ENCODE assay signal across 8 cellular contexts in the genomic region with DNA sequence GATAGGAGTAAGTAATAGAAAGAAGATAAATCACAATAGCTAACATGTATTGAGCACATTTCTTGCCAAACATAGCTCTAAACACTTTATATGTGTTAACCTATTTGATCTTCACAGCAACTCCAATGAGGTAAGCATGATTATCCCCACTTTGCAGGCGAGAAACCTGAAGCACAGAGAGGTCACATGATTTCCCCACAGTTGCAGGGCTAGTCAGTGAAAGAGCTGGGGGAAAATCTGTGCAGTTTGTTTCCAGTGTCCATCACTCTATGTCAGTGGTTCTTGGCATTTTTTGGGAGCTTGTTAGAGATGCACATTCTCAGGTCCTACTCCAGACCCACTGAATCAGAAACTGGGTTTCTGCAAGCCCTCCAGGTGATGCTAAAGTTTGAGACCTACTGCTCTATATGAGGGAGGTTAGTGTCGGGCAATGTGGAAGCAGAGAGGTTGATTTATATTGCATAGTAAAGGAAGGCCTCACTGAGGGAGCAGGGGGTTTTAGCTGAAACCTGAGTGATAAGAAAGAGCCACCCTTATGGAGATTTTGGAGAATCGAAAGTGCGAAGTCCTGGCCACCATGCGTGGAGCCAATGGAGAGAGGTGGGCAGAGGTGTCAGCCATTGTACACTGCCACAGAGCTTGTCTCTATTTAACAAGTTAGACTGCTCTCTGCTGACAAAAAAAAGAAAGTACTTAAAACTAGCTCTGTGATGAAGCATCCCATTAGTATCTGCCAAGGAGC. TPM values are rescaled to one million over a fixed set of nuclear protein-coding genes. Genes with fewer than 3 reads are reported as not detected.
DNase-seq lines count a peak whose midpoint lies in the region; ATAC-seq and TF ChIP-seq lines count a peak whose summit lies in the region.

No MANE protein-coding gene starts in this region.

- ATAC-seq in GM19463 (IDR thresholded peaks at IDR 0.05; ENCODE audit: unreplicated experiment) (peak; percentile 83), HG03439 (IDR thresholded peaks at IDR 0.05; ENCODE audit: unreplicated experiment) (peak; percentile 83)
- ATAC-seq in activated T-helper 17 cell treated with anti-CD3 and anti-CD28 coated beads, Interleukin-2, amount 50 U/mL, for 72 hours (replicated peaks): peak; percentile 76
- peak; percentile 94 to 96 for ATAC-seq in naive thymus-derived CD8-positive, alpha-beta T cell

- no peak overlapping the region for H2AFZ ChIP-seq in MM.1S (ENCODE audit: low read length)

- H3K4me3 Mint-ChIP-seq in activated T-helper 17 cell treated with anti-CD3 and anti-CD28 coated beads, Interleukin-2, amount 50 U/mL, for 72 hours: peak overlapping the region; percentile 2
- peak overlapping the region in 9 of 10 donors; percentile 28 to 83 (median 62) for H3K4me3 Mint-ChIP-seq in naive thymus-derived CD8-positive, alpha-beta T cell

- no peaks in the 10 kb centered on the region for H3K36me3 Mint-ChIP-seq in activated T-helper 17 cell treated with anti-CD3 and anti-CD28 coated beads, Interleukin-2, amount 50 U/mL, for 72 hours (ENCODE audit: low read depth)
- no peaks in the 10 kb centered on the region for H3K36me3 Mint-ChIP-seq in naive thymus-derived CD8-positive, alpha-beta T cell

- H3K27ac ChIP-seq in MM.1S (ENCODE audit: low read length): no peak overlapping the region

- TF ChIP-seq CTCF in GM10248 (IDR thresholded peaks at IDR 0.05; ENCODE audit: control extremely low read depth, extremely low read depth, low read depth, missing control alignments) (peak; percentile 32), MM.1S (IDR thresholded peaks at IDR 0.05; ENCODE audit: low read length) (no peak)

- no peaks in the 10 kb centered on the region for H3K27me3 ChIP-seq in MM.1S (replicated peaks; ENCODE audit: insufficient read depth, low read length)

- H3K27me3 Mint-ChIP-seq in activated T-helper 17 cell treated with anti-CD3 and anti-CD28 coated beads, Interleukin-2, amount 50 U/mL, for 72 hours: peaks cover 4% of the 10 kb centered on the region
- H3K27me3 Mint-ChIP-seq in naive thymus-derived CD8-positive, alpha-beta T cell: peaks cover 0 to 1% (median 0%) of the 10 kb centered on the region in 5 donors

- H3K9me3 Mint-ChIP-seq in activated T-helper 17 cell treated with anti-CD3 and anti-CD28 coated beads, Interleukin-2, amount 50 U/mL, for 72 hours: no peaks in the 10 kb centered on the region
- H3K9me3 Mint-ChIP-seq in naive thymus-derived CD8-positive, alpha-beta T cell: no peaks in the 10 kb centered on the region

- DNase-seq in GM10248 (ENCODE audit: extremely low spot score): peak; percentile 35
- DNase-seq in naive thymus-derived CD8-positive, alpha-beta T cell: peak in 5 of 10 donors; percentile 10 to 64 (median 49)
- DNase-seq in NCI-H345 treated with DMSO at 0.1 percent for 48 hours (lab: John Stamatoyannopoulos, UW; ENCODE audit: unreplicated experiment): no peak
- no peak for DNase-seq in MM.1S
- DNase-seq in stimulated activated CD4-positive, alpha-beta T cell treated with anti-CD3 and anti-CD28 coated beads, Interleukin-2, amount 100 ng/mL, for 24 hours: no peak

- H3F3A ChIP-seq in MM.1S (ENCODE audit: insufficient read depth, low read length): no peaks in the 10 kb centered on the region

- no peaks in the 10 kb centered on the region for H3K79me2 ChIP-seq in MM.1S (ENCODE audit: low read length)

- peaks cover 9% of the 10 kb centered on the region for H3K4me1 Mint-ChIP-seq in activated T-helper 17 cell treated with anti-CD3 and anti-CD28 coated beads, Interleukin-2, amount 50 U/mL, for 72 hours
- H3K4me1 Mint-ChIP-seq in naive thymus-derived CD8-positive, alpha-beta T cell: peaks cover 7 to 16% (median 9%) of the 10 kb centered on the region in 4 donors

- no peaks in the 10 kb centered on the region for H3K36me3 ChIP-seq in MM.1S (replicated peaks; ENCODE audit: insufficient read depth, low read length)

- no peak overlapping the region for H3K4me3 ChIP-seq in MM.1S (ENCODE audit: low read length)

- H3K27ac Mint-ChIP-seq in activated T-helper 17 cell treated with anti-CD3 and anti-CD28 coated beads, Interleukin-2, amount 50 U/mL, for 72 hours: peak overlapping the region; percentile 47
- peak overlapping the region; percentile 53 to 91 (median 80) for H3K27ac Mint-ChIP-seq in naive thymus-derived CD8-positive, alpha-beta T cell

- H3K9me3 ChIP-seq in MM.1S (replicated peaks; ENCODE audit: insufficient read depth, low read length): no peaks in the 10 kb centered on the region

- H4K20me1 ChIP-seq in MM.1S (ENCODE audit: insufficient read depth, low read length): no peaks in the 10 kb centered on the region

- POLR2A ChIA-PET in GM10248 (lab: Yijun Ruan, JAX): interaction anchor here (0.8 kb wide), 1 partner anchor 83 kb away, joined by 3 read pairs; no protein-coding TSS in a partner anchor
- POLR2A ChIA-PET in naive thymus-derived CD8-positive, alpha-beta T cell (lab: Charles Lee): interaction anchor here (1.8 kb wide), 1 partner anchor 83 kb away, joined by 29 read pairs; no protein-coding TSS in a partner anchor

- CTCF ChIA-PET in GM10248 (lab: Yijun Ruan, JAX): interaction anchor here (0.9 to 10.3 kb wide), 24 partner anchors 8 to 249 kb away, joined by 3 to 159 read pairs (median 5); partner anchors contain the start of genes BCL10 and C1orf52

- no peaks in the 10 kb centered on the region for H3K4me1 ChIP-seq in MM.1S (ENCODE audit: low read length)

- no peak overlapping the region for H3K9ac ChIP-seq in MM.1S (ENCODE audit: low read length)

- H3K4me2 ChIP-seq in MM.1S (ENCODE audit: low read depth, low read length): no peak overlapping the region

- H3K9me2 ChIP-seq in MM.1S (replicated peaks; ENCODE audit: insufficient read depth, low read length): no peaks in the 10 kb centered on the region

RNA-seq across cellular contexts. Expression of gene MCOLN3, which starts 20.9 kb away (rescaled TPM):
- total RNA-seq in activated T-helper 17 cell treated with anti-CD3 and anti-CD28 coated beads, Interleukin-2, amount 50 U/mL, for 72 hours: under 1 TPM; 0.43 to 0.90 TPM
- not detected for total RNA-seq in naive thymus-derived CD8-positive, alpha-beta T cell
- under 1 TPM in 2 of 3 donors, not detected in 1; 0.08 to 0.51 TPM for polyA plus RNA-seq in naive thymus-derived CD8-positive, alpha-beta T cell

RNA-seq across cellular contexts. Expression of gene MCOLN2, which starts 30.5 kb away (rescaled TPM):
- 10 to 100 TPM; 25.6 to 43.8 TPM for total RNA-seq in activated T-helper 17 cell treated with anti-CD3 and anti-CD28 coated beads, Interleukin-2, amount 50 U/mL, for 72 hours
- total RNA-seq in naive thymus-derived CD8-positive, alpha-beta T cell: 1 to 10 TPM; 3.6 to 3.7 TPM
- polyA plus RNA-seq in naive thymus-derived CD8-positive, alpha-beta T cell: 1 to 10 TPM; 1.1 to 2.7 (median 1.5) TPM

Comparison
In these comparisons a context has a peak if more than half of its experiments do, and no peak if none do; other contexts are left out.
1. RNA of gene MCOLN2, which starts 30.5 kb away (total RNA-seq): 25.6 to 43.8 TPM in activated T-helper 17 cell treated with anti-CD3 and anti-CD28 coated beads, Interleukin-2, amount 50 U/mL, for 72 hours; 3.6 to 3.7 TPM in naive thymus-derived CD8-positive, alpha-beta T cell; every median in the first group is over 4 times any median in the second.
2. Peak in every context shown above with its lines, with median percentiles within 50 percentile points of each other: ATAC-seq.